Comparison of ENCODE assay signal across 1 cellular context in the genomic region with DNA sequence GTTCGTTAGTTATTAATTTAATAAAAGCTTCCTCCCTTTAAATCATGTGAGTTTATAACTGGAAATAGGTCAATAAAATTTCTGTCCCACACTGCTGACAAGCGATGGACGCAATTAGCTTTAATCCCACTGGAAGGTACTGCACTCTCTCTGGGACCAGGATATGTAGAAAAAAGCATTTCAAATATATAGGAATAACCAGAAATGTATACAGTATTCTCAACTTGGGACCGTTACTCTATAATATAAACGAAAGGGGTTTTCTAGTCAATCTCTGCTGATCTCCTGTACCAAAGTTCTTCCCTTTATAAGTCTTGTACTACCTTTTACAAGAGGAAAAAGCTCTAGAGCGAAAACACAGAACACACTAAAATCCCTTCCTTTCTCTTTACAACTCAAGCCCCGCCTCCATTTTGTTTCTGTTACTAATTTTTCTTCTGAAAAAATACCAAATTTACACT.
TF ChIP-seq lines count a peak whose summit lies in the region.

No MANE protein-coding gene starts in this region.

TF ChIP-seq in SK-N-SH treated with all-trans-retinoic acid at 6 μM for 48 hours, 23 proteins besides CTCF, POLR2A, EP300 and RAD21 (continued from another document):
- TF ChIP-seq, protein P1, sequence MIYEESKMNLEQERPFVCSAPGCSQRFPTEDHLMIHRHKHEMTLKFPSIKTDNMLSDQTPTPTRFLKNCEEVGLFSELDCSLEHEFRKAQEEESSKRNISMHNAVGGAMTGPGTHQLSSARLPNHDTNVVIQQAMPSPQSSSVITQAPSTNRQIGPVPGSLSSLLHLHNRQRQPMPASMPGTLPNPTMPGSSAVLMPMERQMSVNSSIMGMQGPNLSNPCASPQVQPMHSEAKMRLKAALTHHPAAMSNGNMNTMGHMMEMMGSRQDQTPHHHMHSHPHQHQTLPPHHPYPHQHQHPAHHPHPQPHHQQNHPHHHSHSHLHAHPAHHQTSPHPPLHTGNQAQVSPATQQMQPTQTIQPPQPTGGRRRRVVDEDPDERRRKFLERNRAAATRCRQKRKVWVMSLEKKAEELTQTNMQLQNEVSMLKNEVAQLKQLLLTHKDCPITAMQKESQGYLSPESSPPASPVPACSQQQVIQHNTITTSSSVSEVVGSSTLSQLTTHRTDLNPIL (CRISPR knock-in tag; IDR thresholded peaks at IDR 0.05; ENCODE audit: low read depth), result no peak
- TF ChIP-seq, protein P2, sequence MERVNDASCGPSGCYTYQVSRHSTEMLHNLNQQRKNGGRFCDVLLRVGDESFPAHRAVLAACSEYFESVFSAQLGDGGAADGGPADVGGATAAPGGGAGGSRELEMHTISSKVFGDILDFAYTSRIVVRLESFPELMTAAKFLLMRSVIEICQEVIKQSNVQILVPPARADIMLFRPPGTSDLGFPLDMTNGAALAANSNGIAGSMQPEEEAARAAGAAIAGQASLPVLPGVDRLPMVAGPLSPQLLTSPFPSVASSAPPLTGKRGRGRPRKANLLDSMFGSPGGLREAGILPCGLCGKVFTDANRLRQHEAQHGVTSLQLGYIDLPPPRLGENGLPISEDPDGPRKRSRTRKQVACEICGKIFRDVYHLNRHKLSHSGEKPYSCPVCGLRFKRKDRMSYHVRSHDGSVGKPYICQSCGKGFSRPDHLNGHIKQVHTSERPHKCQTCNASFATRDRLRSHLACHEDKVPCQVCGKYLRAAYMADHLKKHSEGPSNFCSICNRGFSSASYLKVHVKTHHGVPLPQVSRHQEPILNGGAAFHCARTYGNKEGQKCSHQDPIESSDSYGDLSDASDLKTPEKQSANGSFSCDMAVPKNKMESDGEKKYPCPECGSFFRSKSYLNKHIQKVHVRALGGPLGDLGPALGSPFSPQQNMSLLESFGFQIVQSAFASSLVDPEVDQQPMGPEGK (CRISPR knock-in tag; IDR thresholded peaks at IDR 0.05; ENCODE audit: borderline replicate concordance), result no peak
- TF ChIP-seq ARNTL (CRISPR knock-in tag; IDR thresholded peaks at IDR 0.05; ENCODE audit: borderline replicate concordance, low read depth) (no peak), ZC3H10 (CRISPR knock-in tag; IDR thresholded peaks at IDR 0.05) (no peak), PPARA (CRISPR knock-in tag; IDR thresholded peaks at IDR 0.05; ENCODE audit: borderline replicate concordance) (no peak), GLIS3 (CRISPR knock-in tag; IDR thresholded peaks at IDR 0.05) (no peak), ZFP30 (CRISPR knock-in tag; IDR thresholded peaks at IDR 0.05) (no peak), RARB (CRISPR knock-in tag; IDR thresholded peaks at IDR 0.05) (no peak), ZNF8 (CRISPR knock-in tag; IDR thresholded peaks at IDR 0.05) (no peak), ISL1 (CRISPR knock-in tag; IDR thresholded peaks at IDR 0.05) (no peak), ESRRG (CRISPR knock-in tag; IDR thresholded peaks at IDR 0.05) (no peak), ZNF565 (CRISPR knock-in tag; conservative IDR thresholded peaks at IDR 0.05; ENCODE audit: low read depth) (no peak), ZFP3 (CRISPR knock-in tag; IDR thresholded peaks at IDR 0.05) (no peak)
- TF ChIP-seq, protein P3, sequence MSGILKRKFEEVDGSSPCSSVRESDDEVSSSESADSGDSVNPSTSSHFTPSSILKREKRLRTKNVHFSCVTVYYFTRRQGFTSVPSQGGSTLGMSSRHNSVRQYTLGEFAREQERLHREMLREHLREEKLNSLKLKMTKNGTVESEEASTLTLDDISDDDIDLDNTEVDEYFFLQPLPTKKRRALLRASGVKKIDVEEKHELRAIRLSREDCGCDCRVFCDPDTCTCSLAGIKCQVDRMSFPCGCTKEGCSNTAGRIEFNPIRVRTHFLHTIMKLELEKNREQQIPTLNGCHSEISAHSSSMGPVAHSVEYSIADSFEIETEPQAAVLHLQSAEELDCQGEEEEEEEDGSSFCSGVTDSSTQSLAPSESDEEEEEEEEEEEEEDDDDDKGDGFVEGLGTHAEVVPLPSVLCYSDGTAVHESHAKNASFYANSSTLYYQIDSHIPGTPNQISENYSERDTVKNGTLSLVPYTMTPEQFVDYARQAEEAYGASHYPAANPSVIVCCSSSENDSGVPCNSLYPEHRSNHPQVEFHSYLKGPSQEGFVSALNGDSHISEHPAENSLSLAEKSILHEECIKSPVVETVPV (CRISPR knock-in tag; IDR thresholded peaks at IDR 0.05), result no peak
- TF ChIP-seq, protein P4, sequence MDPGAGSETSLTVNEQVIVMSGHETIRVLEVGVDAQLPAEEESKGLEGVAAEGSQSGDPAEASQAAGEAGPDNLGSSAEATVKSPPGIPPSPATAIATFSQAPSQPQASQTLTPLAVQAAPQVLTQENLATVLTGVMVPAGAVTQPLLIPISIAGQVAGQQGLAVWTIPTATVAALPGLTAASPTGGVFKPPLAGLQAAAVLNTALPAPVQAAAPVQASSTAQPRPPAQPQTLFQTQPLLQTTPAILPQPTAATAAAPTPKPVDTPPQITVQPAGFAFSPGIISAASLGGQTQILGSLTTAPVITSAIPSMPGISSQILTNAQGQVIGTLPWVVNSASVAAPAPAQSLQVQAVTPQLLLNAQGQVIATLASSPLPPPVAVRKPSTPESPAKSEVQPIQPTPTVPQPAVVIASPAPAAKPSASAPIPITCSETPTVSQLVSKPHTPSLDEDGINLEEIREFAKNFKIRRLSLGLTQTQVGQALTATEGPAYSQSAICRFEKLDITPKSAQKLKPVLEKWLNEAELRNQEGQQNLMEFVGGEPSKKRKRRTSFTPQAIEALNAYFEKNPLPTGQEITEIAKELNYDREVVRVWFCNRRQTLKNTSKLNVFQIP (CRISPR knock-in tag; IDR thresholded peaks at IDR 0.05; ENCODE audit: borderline replicate concordance, low read depth), result no peak
TF ChIP-seq in SK-N-SH treated with all-trans-retinoic acid at 6 μM for 48 hours: peak in this region for 0.
